Comparison of ENCODE assay signal across 17 cellular contexts in the genomic region with DNA sequence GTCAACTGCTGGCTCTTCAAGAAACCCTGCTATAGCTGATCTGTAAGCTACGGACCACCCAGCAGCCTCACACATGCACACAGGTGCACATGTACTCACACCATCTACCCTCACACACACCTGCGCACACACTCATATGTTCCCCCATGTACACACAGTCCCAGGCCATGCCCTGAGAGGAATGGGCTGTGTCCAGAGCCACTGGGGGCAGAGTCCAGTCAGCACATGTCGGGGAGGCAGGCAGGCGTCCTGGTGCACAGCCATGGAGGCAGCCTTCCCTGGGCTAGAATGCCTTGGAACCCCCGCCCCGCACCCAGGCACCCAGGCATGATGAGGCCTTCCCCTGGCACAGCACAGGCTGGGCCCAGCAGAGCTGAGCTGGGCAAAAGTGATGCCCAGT. TPM values are rescaled to one million over a fixed set of nuclear protein-coding genes. Genes with fewer than 3 reads are reported as not detected.
DNase-seq lines count a peak whose midpoint lies in the region; ATAC-seq and TF ChIP-seq lines count a peak whose summit lies in the region.
"Had no signal": no experiment of that assay in that cellular context is flagged by ENCODE, and none has a peak within 500 bp of the region (broad histone marks: within the 10 kb centered on the region; RNA-seq: fewer than 3 reads in every experiment).

No MANE protein-coding gene starts in this region.

- no peak overlapping the region for H3T11ph ChIP-seq in H9 (ENCODE audit: low read length)

- H3K9ac ChIP-seq in neuronal stem cell (ENCODE audit: low read depth, low read length, poor library complexity), result no peak overlapping the region
- no peak overlapping the region for H3K9ac ChIP-seq in H9 (ENCODE audit: extremely low read depth, insufficient read length, low read length)
- H3K9ac ChIP-seq in GM23248, result no peak overlapping the region

- H2BK15ac ChIP-seq in neuronal stem cell (ENCODE audit: low read length), result peak overlapping the region; percentile 26
- H2BK15ac ChIP-seq in H9 (ENCODE audit: low read depth, low read length), result no peak overlapping the region

- H3K27me3 Mint-ChIP-seq in H9 (ENCODE audit: low read depth), result peaks cover 33% of the 10 kb centered on the region

- H2BK5ac ChIP-seq in neuronal stem cell (ENCODE audit: low read length), result peak overlapping the region; percentile 31
- no peak overlapping the region for H2BK5ac ChIP-seq in H9 (ENCODE audit: insufficient read length, low read length)

- H3K14ac ChIP-seq in neuronal stem cell (ENCODE audit: low read length) (peak overlapping the region; percentile 76), H9 (ENCODE audit: insufficient read depth, low read length) (no peak overlapping the region; the same call in 1 of the 2 replicates)

- ATAC-seq in left ventricle myocardium superior (no peak), Right ventricle myocardium inferior (no peak), right lobe of liver (peak in 3 of 4 donors; percentile 17 to 19 (median 18))
- ATAC-seq: CD8-positive, alpha-beta T cell had no signal

- DNase-seq in left ventricle myocardium superior (peak; percentile 9), Right ventricle myocardium inferior (ENCODE audit: missing footprints) (no peak), right lobe of liver (no peak), neuronal stem cell (ENCODE audit: low spot score) (no peak), HUDEP-2 (lab: John Stamatoyannopoulos, UW; ENCODE audit: unreplicated experiment in 76 of 76) (no peak), GM13976 (ENCODE audit: low spot score) (no peak), H9 (no peak), GM23248 (no peak)
- DNase-seq: CD8-positive, alpha-beta T cell; COR-L47; DMS153; EL had no signal

- no peak overlapping the region for H2AFZ ChIP-seq in neuronal stem cell (ENCODE audit: low read length)
- H2AFZ ChIP-seq in H9 (ENCODE audit: low read length), result no peak overlapping the region
- no peak overlapping the region for H2AFZ ChIP-seq in GM23248

- H3K79me1 ChIP-seq in neuronal stem cell (ENCODE audit: low read depth, low read length), result no peaks in the 10 kb centered on the region
- no peaks in the 10 kb centered on the region for H3K79me1 ChIP-seq in H9 (ENCODE audit: insufficient read depth, low read depth, low read length, poor library complexity, severe bottlenecking)

- peak overlapping the region in 1 of 3 experiments; percentile 73; a peak in 2 of 7 replicates for H3K27ac Mint-ChIP-seq in H9
- H3K27ac Mint-ChIP-seq: CD14-positive monocyte; CD8-positive, alpha-beta T cell had no signal

- peak overlapping the region; percentile 84 for H3K18ac ChIP-seq in neuronal stem cell (ENCODE audit: low read length)
- no peak overlapping the region for H3K18ac ChIP-seq in H9 (ENCODE audit: insufficient read length, low read depth, low read length)

- intact Hi-C loops in left ventricle myocardium superior (cut with micrococcal nuclease), result no loop called here
- intact Hi-C loops in Right ventricle myocardium inferior (cut with DNase I), result loop anchor here (10.0 kb wide), 1 partner anchor 156 kb away; a partner anchor contains a TSS
- intact Hi-C loops in right lobe of liver (cut with DNase I), result no loop called here

- peaks cover 0 to 12% (median 0%) of the 10 kb centered on the region in 4 donors for H3K4me1 ChIP-seq in right lobe of liver
- peaks cover 25 to 36% of the 10 kb centered on the region in 2 donors for H3K4me1 ChIP-seq in neuronal stem cell (ENCODE audit: control insufficient read depth in 2 of 2, insufficient read depth in 1 of 2, low read depth in 1 of 2, low read length in 2 of 2)
- H3K4me1 ChIP-seq in H9 (ENCODE audit: insufficient read depth, low read length), result no peaks in the 10 kb centered on the region
- peaks cover 4% of the 10 kb centered on the region; the same call in 1 of the 2 replicates for H3K4me1 ChIP-seq in GM23248 (ENCODE audit: insufficient read depth)

- H3K79me2 ChIP-seq in H9 (ENCODE audit: insufficient read depth, low read length) (no peaks in the 10 kb centered on the region), GM23248 (ENCODE audit: insufficient read depth) (no peaks in the 10 kb centered on the region)

- H3K4me2 ChIP-seq in neuronal stem cell (ENCODE audit: insufficient read depth, low read length, poor library complexity, severe bottlenecking), result no peak overlapping the region
- no peak overlapping the region for H3K4me2 ChIP-seq in H9 (ENCODE audit: insufficient read depth, insufficient read length, low read length)
- no peak overlapping the region for H3K4me2 ChIP-seq in GM23248 (ENCODE audit: unreplicated experiment)

- no peak for TF ChIP-seq POLR2A in right lobe of liver (IDR thresholded peaks at IDR 0.05)

- no peak overlapping the region for H3K4me3 Mint-ChIP-seq in H9
- H3K4me3 Mint-ChIP-seq: CD14-positive monocyte; CD8-positive, alpha-beta T cell had no signal

- H3K36me3 Mint-ChIP-seq in H9 (ENCODE audit: insufficient read depth in 1 of 3, low read depth in 3 of 3), result peaks cover 0 to under 1% (median 0%) of the 10 kb centered on the region in 3 experiments; a peak in 1 of 7 replicates
- H3K36me3 Mint-ChIP-seq: CD14-positive monocyte; CD8-positive, alpha-beta T cell had no signal

- H3K9me2 ChIP-seq in GM23248 (ENCODE audit: insufficient read depth), result no peaks in the 10 kb centered on the region

- H3K27ac ChIP-seq in right lobe of liver (no peak overlapping the region), neuronal stem cell (replicated peaks; ENCODE audit: low read length) (no peak overlapping the region), H9 (ENCODE audit: insufficient read length, low read depth, low read length) (no peak overlapping the region), GM23248 (no peak overlapping the region)
- H3K27ac ChIP-seq: 22Rv1 had no signal

- H3K36me3 ChIP-seq in right lobe of liver (no peaks in the 10 kb centered on the region), neuronal stem cell (replicated peaks in 1 of 2; ENCODE audit: control insufficient read depth in 2 of 2, insufficient read depth in 2 of 2, low read length in 2 of 2) (no peaks in the 10 kb centered on the region), GM23248 (ENCODE audit: low read depth) (no peaks in the 10 kb centered on the region)

- no peak overlapping the region for H2BK120ac ChIP-seq in neuronal stem cell (ENCODE audit: low read depth, low read length)
- no peak overlapping the region for H2BK120ac ChIP-seq in H9 (ENCODE audit: low read depth, low read length, poor library complexity, severe bottlenecking)

- H3K9me3 ChIP-seq in right lobe of liver (no peaks in the 10 kb centered on the region), neuronal stem cell (replicated peaks in 1 of 2; ENCODE audit: control insufficient read depth in 2 of 2, insufficient read depth in 1 of 2, low read depth in 1 of 2, low read length in 2 of 2) (no peaks in the 10 kb centered on the region), H9 (ENCODE audit: control insufficient read depth, low read depth, low read length) (no peaks in the 10 kb centered on the region), GM23248 (ENCODE audit: low read depth) (no peaks in the 10 kb centered on the region)

- TF ChIP-seq CTCF in right lobe of liver (IDR thresholded peaks at IDR 0.05), result no peak
- no peak for TF ChIP-seq CTCF in GM13976 (IDR thresholded peaks at IDR 0.05; ENCODE audit: borderline replicate concordance, control extremely low read depth, extremely low read depth, insufficient read depth, missing control alignments)
- no peak for TF ChIP-seq CTCF in H9 (conservative IDR thresholded peaks at IDR 0.05)

- H2BK12ac ChIP-seq in neuronal stem cell (ENCODE audit: low read length) (peak overlapping the region; percentile 85), H9 (ENCODE audit: insufficient read length, low read depth, low read length) (no peak overlapping the region)

- H3K4ac ChIP-seq in neuronal stem cell (ENCODE audit: low read length), result no peak overlapping the region
- no peak overlapping the region for H3K4ac ChIP-seq in H9 (ENCODE audit: low read depth, low read length)

- no peak overlapping the region for H4K5ac ChIP-seq in H9 (ENCODE audit: insufficient read length, low read depth, low read length)

- no peaks in the 10 kb centered on the region; a peak in 1 of 5 replicates for H3K9me3 Mint-ChIP-seq in H9
- H3K9me3 Mint-ChIP-seq: CD8-positive, alpha-beta T cell had no signal

- H4K8ac ChIP-seq in neuronal stem cell (ENCODE audit: low read depth, low read length) (peak overlapping the region; percentile 73), H9 (replicated peaks; ENCODE audit: insufficient read length, low read depth, low read length) (no peak overlapping the region)

- H4K91ac ChIP-seq in neuronal stem cell (ENCODE audit: low read depth, low read length, poor library complexity) (no peak overlapping the region), H9 (ENCODE audit: insufficient read length, low read depth, low read length) (no peak overlapping the region)

- no peaks in the 10 kb centered on the region for H3K23me2 ChIP-seq in H9 (ENCODE audit: insufficient read length, low read depth, low read length, poor library complexity, severe bottlenecking)

- H3K4me3 ChIP-seq in right lobe of liver (no peak overlapping the region), neuronal stem cell (ENCODE audit: low read length in 2 of 2) (no peak overlapping the region), GM23248 (no peak overlapping the region)

- peaks cover 19 to 28% of the 10 kb centered on the region in 2 experiments for H3K4me1 Mint-ChIP-seq in H9

- H3K56ac ChIP-seq in H9 (ENCODE audit: insufficient read length, low read depth, low read length), result no peak overlapping the region

- H3K23ac ChIP-seq in neuronal stem cell (ENCODE audit: low read depth, low read length, poor library complexity) (peak overlapping the region; percentile 28), H9 (ENCODE audit: insufficient read length, low read depth, low read length) (no peak overlapping the region)

- no peak overlapping the region for H2BK20ac ChIP-seq in H9 (ENCODE audit: low read depth, low read length, poor library complexity, severe bottlenecking)

- peaks cover 5% of the 10 kb centered on the region; the same call in 1 of the 2 replicates for H3F3A ChIP-seq in GM23248 (ENCODE audit: insufficient read depth)

- H4K20me1 ChIP-seq in H9 (ENCODE audit: control insufficient read depth, insufficient read depth, insufficient read length), result no peaks in the 10 kb centered on the region
- H4K20me1 ChIP-seq in GM23248 (ENCODE audit: insufficient read depth), result no peaks in the 10 kb centered on the region

- H3K27me3 ChIP-seq in right lobe of liver (no peaks in the 10 kb centered on the region), neuronal stem cell (ENCODE audit: control insufficient read depth in 3 of 3, insufficient read depth in 3 of 3, low read depth in 1 of 3, low read length in 3 of 3) (peaks cover 0 to 28% (median 0%) of the 10 kb centered on the region in 3 experiments), H9 (ENCODE audit: insufficient read depth, low read length) (no peaks in the 10 kb centered on the region), GM23248 (replicated peaks; ENCODE audit: insufficient read depth) (peaks cover 32% of the 10 kb centered on the region)

- H2AK5ac ChIP-seq in neuronal stem cell (ENCODE audit: low read depth, low read length) (peak overlapping the region; percentile 93), H9 (ENCODE audit: insufficient read length, low read length) (no peak overlapping the region)

- in situ Hi-C loops in GM13976 (cut with MboI; ENCODE audit: low sequenced_read_pairs, unreplicated experiment), result no loop called here
- in situ Hi-C loops in GM23248 (cut with MboI), result loop anchor here (10.0 kb wide), 1 partner anchor 956 kb away; no protein-coding TSS in a partner anchor

- WGBS in right lobe of liver (ENCODE audit: insufficient coverage, low coverage, low lambda C conversion rate, missing lambda C conversion rate), result 54% methylated on average over 4 of the region's 6 CpGs
- no CpG with 5 or more reads among the region's 6 CpGs for WGBS in neuronal stem cell (ENCODE audit: extremely low coverage in 2 of 2, insufficient read length in 2 of 2, insufficient replicate concordance in 1 of 2), 2 donors
- WGBS in H9 (ENCODE audit: extremely low coverage, insufficient read length, low lambda C conversion rate), result no CpG with 5 or more reads among the region's 6 CpGs
- 78 to 85% methylated on average over 6 of the region's 6 CpGs for WGBS in GM23248 (ENCODE audit: low coverage in 1 of 2, low lambda C conversion rate in 2 of 2, missing lambda C conversion rate in 2 of 2), 2 experiments

RNA-seq across cellular contexts. Expression of a gene that starts 58.3 kb away (rescaled TPM):
- total RNA-seq in left ventricle myocardium superior, result 22.7 TPM
- total RNA-seq in Right ventricle myocardium inferior, result 52.3 TPM
- total RNA-seq in right lobe of liver, result 10 to 100 TPM in 1 of 6 experiments, 1 to 10 TPM in 2, not detected in 3; 1.7 to 13.4 (median 3.8) TPM
- polyA plus RNA-seq in neuronal stem cell (2013, experiment 1 of 2), result 6,496 TPM
- polyA plus RNA-seq in neuronal stem cell (2013, experiment 2 of 2), result 6,408 TPM
- 2.8 and 3.2 TPM in 2 replicates for total RNA-seq in H9 (2021)
- not detected in 2 replicates for total RNA-seq in GM23248 (2014; rRNA removed; shearing (Covaris generic))
- polyA plus RNA-seq in GM23248 (2016; fragmentation: Nextera tagmentation; extraction: Ambion mirVana), result not detected in 2 replicates
- total RNA-seq: A673; CD8-positive, alpha-beta T cell; HT1080 had no signal
- polyA plus RNA-seq: BJ, CD14-positive monocyte had no signal

Comparison
In these comparisons a context has a peak if more than half of its experiments do, and no peak if none do; other contexts are left out.
1. ATAC-seq: peak in right lobe of liver (3 of 4); none in left ventricle myocardium superior (single experiment) and Right ventricle myocardium inferior (single experiment).